Comparison of ENCODE assay signal across 29 cellular contexts in genomic region chr16:12976936-12977335, GRCh38.
DNase-seq lines count a peak whose midpoint lies in the region; ATAC-seq and TF ChIP-seq lines count a peak whose summit lies in the region.
"Had no signal": no experiment of that assay in that cellular context is flagged by ENCODE, and none has a peak within 500 bp of the region (broad histone marks: within the 10 kb centered on the region; RNA-seq: fewer than 3 reads in every experiment).

No MANE protein-coding gene starts in this region.

- POLR2A ChIA-PET in MCF 10A (lab: Yijun Ruan, JAX) = no interaction called here

- H3K27me3 Mint-ChIP-seq in MCF 10A (ENCODE audit: insufficient read depth, unreplicated experiment) = no peaks in the 10 kb centered on the region
- H3K27me3 Mint-ChIP-seq: activated naive CD8-positive, alpha-beta T cell treated with anti-CD3 and anti-CD28 coated beads, Interleukin-2, amount 10 ng/mL, durations not matched to agents 7 days and 5 days; T-helper 17 cell had no signal

- CTCF ChIA-PET in MCF 10A (lab: Yijun Ruan, JAX) (no interaction called here), mammary epithelial cell (lab: Charles Lee; ENCODE audit: low non-redundant PET) (no interaction called here)

- no peak overlapping the region for H3K9ac ChIP-seq in mammary epithelial cell (ENCODE audit: insufficient read depth, low read length)

- dilution Hi-C loops in mammary epithelial cell (cut with HindIII; ENCODE audit: low sequenced_read_pairs) = loop anchor here (10.0 kb wide), 1 partner anchor 138 kb away; no protein-coding TSS in a partner anchor

- H3K79me2 ChIP-seq in mammary epithelial cell (ENCODE audit: insufficient read depth, low read length) = peaks cover 37% of the 10 kb centered on the region

- DNase-seq in MCF 10A (ENCODE audit: unreplicated experiment) = peak; percentile 79
- DNase-seq in breast epithelium (ENCODE audit: low spot score in 2 of 2) = no peak
- DNase-seq in mammary epithelial cell = peak; percentile 74
- DNase-seq in kidney epithelial cell (ENCODE audit: low read depth) = peak; percentile 21
- no peak for DNase-seq in stimulated activated CD4-positive, alpha-beta T cell treated with anti-CD3 and anti-CD28 coated beads, Interleukin-1b, Interleukin-23, amount 100 ng/mL, for 48 hours
- no peak for DNase-seq in NOMO-1 treated with DMSO at 0.1 percent for 48 hours (lab: John Stamatoyannopoulos, UW; ENCODE audit: unreplicated experiment)
- DNase-seq in amniotic stem cell (lab: John Stamatoyannopoulos, UW) = no peak
- DNase-seq: 8988T; activated CD4-positive, alpha-beta T cell treated with anti-CD3 and anti-CD28 coated beads for 4 hours; activated effector memory CD4-positive, alpha-beta T cell treated with anti-CD3 and anti-CD28 coated beads, Interleukin-2, amount 50 U/mL, for 16 hours; activated naive CD8-positive, alpha-beta T cell treated with anti-CD3 and anti-CD28 coated beads, Interleukin-2, amount 10 ng/mL, durations not matched to agents 7 days and 5 days; activated T-cell treated with anti-CD3 and anti-CD28 coated beads, Interleukin-2, amount 50 U/mL, for 1 hour; CD4-positive, alpha-beta T cell; cerebellar nuclear complex; EL; heart left ventricle; left colon; NCI-H1105 treated with DMSO at 0.1 percent for 48 hours; NCI-H2081; NCI-H345; stimulated activated naive CD8-positive, alpha-beta T cell treated with anti-CD3 and anti-CD28 coated beads, Interleukin-15, Interleukin-2, amounts not matched to agents 100 U/mL and 50 U/mL, for 24 hours; T-helper 17 cell; testis; uterus had no signal

- peak overlapping the region; percentile 35 for H3K4me2 ChIP-seq in mammary epithelial cell (ENCODE audit: insufficient read depth, low read depth, low read length)

- peaks cover 29% of the 10 kb centered on the region for H3K4me1 Mint-ChIP-seq in MCF 10A (ENCODE audit: insufficient read depth, unreplicated experiment)
- H3K4me1 Mint-ChIP-seq: activated naive CD8-positive, alpha-beta T cell treated with anti-CD3 and anti-CD28 coated beads, Interleukin-2, amount 10 ng/mL, durations not matched to agents 7 days and 5 days; IgD-negative memory B cell; T-helper 17 cell had no signal

- intact Hi-C loops in MCF 10A (cut with micrococcal nuclease) (no loop called here), breast epithelium (cut with DNase I; ENCODE audit: low total_unique reads) (loop anchor here (5.0 kb wide), 1 partner anchor 465 kb away; no protein-coding TSS in a partner anchor), mammary epithelial cell (cut with micrococcal nuclease) (no loop called here)

- no peaks in the 10 kb centered on the region for H4K20me1 ChIP-seq in mammary epithelial cell (ENCODE audit: insufficient read depth, low read length)

- H3K4me3 ChIP-seq in breast epithelium (no peak overlapping the region), mammary epithelial cell (replicated peaks in 1 of 3; ENCODE audit: insufficient read depth in 1 of 3, low read depth in 2 of 3, low read length in 3 of 3) (no peak overlapping the region), kidney epithelial cell (ENCODE audit: low read depth, low read length) (no peak overlapping the region)
- H3K4me3 ChIP-seq: heart left ventricle, prostate gland, testis, uterus had no signal

- H3K27me3 ChIP-seq in breast epithelium (no peaks in the 10 kb centered on the region), mammary epithelial cell (ENCODE audit: insufficient read depth, low read length) (no peaks in the 10 kb centered on the region), kidney epithelial cell (ENCODE audit: control insufficient read depth, insufficient read depth, low read length) (no peaks in the 10 kb centered on the region)
- H3K27me3 ChIP-seq: testis, uterus had no signal

- in situ Hi-C loops in mammary epithelial cell (cut with MboI; ENCODE audit: low sequenced_read_pairs in 2 of 2) = no loop called here

- peaks cover 0 to 9% of the 10 kb centered on the region in 2 donors for H3K9me3 ChIP-seq in breast epithelium
- no peaks in the 10 kb centered on the region for H3K9me3 ChIP-seq in mammary epithelial cell (replicated peaks; ENCODE audit: insufficient read depth, low read length)
- H3K9me3 ChIP-seq: prostate gland, testis, uterus had no signal

- ATAC-seq in GM21825 (IDR thresholded peaks at IDR 0.05; ENCODE audit: unreplicated experiment) = no peak
- ATAC-seq: heart left ventricle; left colon; SK-N-SH treated with all-trans-retinoic acid at 6 μM for 48 hours; stimulated activated naive CD8-positive, alpha-beta T cell treated with anti-CD3 and anti-CD28 coated beads, Interleukin-15, Interleukin-2, amounts not matched to agents 100 U/mL and 50 U/mL, for 24 hours; T-helper 17 cell had no signal

- no peaks in the 10 kb centered on the region for H3K9me3 Mint-ChIP-seq in MCF 10A (ENCODE audit: unreplicated experiment)

- peak overlapping the region; percentile 46 for H2AFZ ChIP-seq in mammary epithelial cell (ENCODE audit: low read depth, low read length)

- H3K36me3 ChIP-seq in breast epithelium (peaks cover 4% of the 10 kb centered on the region), mammary epithelial cell (ENCODE audit: insufficient read depth, low read length) (no peaks in the 10 kb centered on the region), kidney epithelial cell (ENCODE audit: control insufficient read depth, insufficient read depth, low read length) (no peaks in the 10 kb centered on the region)
- H3K36me3 ChIP-seq: heart left ventricle, prostate gland, uterus had no signal

- no peak overlapping the region for H3K4me3 Mint-ChIP-seq in MCF 10A (ENCODE audit: unreplicated experiment)
- H3K4me3 Mint-ChIP-seq: activated naive CD8-positive, alpha-beta T cell treated with anti-CD3 and anti-CD28 coated beads, Interleukin-2, amount 10 ng/mL, durations not matched to agents 7 days and 5 days; CD4-positive, alpha-beta T cell; IgD-negative memory B cell; T-helper 17 cell had no signal

- H3K27ac ChIP-seq in breast epithelium (no peak overlapping the region), mammary epithelial cell (ENCODE audit: insufficient read depth, low read depth, low read length) (peak overlapping the region; percentile 29)
- H3K27ac ChIP-seq: epithelial cell of prostate, heart left ventricle, prostate gland, testis, uterus had no signal

- no peak for TF ChIP-seq POLR2A in breast epithelium (IDR thresholded peaks at IDR 0.05)

- TF ChIP-seq CTCF in MCF 10A (IDR thresholded peaks at IDR 0.05; ENCODE audit: unreplicated experiment) (no peak), breast epithelium (IDR thresholded peaks at IDR 0.05) (no peak), mammary epithelial cell (conservative IDR thresholded peaks at IDR 0.05 in 1 of 2, IDR thresholded peaks at IDR 0.05 in 1 of 2; ENCODE audit: extremely low read depth in 1 of 2, insufficient read depth in 1 of 2, low read depth in 1 of 2, low read length in 2 of 2) (no peak), kidney epithelial cell (IDR thresholded peaks at IDR 0.05; ENCODE audit: insufficient read depth, low read length, poor library complexity, severe bottlenecking) (no peak)

- BruUV-seq in MCF 10A (replicated peaks; lab: Mats Ljungman, UMichigan) (no TSS peak), mammary epithelial cell (replicated peaks; lab: Mats Ljungman, UMichigan) (no TSS peak)

- H3K36me3 Mint-ChIP-seq in MCF 10A (ENCODE audit: insufficient read depth, unreplicated experiment) = no peaks in the 10 kb centered on the region
- H3K36me3 Mint-ChIP-seq: activated naive CD8-positive, alpha-beta T cell treated with anti-CD3 and anti-CD28 coated beads, Interleukin-2, amount 10 ng/mL, durations not matched to agents 7 days and 5 days; IgD-negative memory B cell had no signal

- no peaks in the 10 kb centered on the region for H3K4me1 ChIP-seq in breast epithelium
- peaks cover 21% of the 10 kb centered on the region for H3K4me1 ChIP-seq in mammary epithelial cell (ENCODE audit: insufficient read depth, low read length)
- H3K4me1 ChIP-seq: heart left ventricle, prostate gland, testis, uterus had no signal

- peak overlapping the region; percentile 5 for H3K27ac Mint-ChIP-seq in MCF 10A (ENCODE audit: low read depth, unreplicated experiment)
- H3K27ac Mint-ChIP-seq: activated naive CD8-positive, alpha-beta T cell treated with anti-CD3 and anti-CD28 coated beads, Interleukin-2, amount 10 ng/mL, durations not matched to agents 7 days and 5 days; CD4-positive, alpha-beta T cell; IgD-negative memory B cell; T-helper 17 cell had no signal

- 24% methylated on average over 5 of the region's 5 CpGs for WGBS in mammary epithelial cell (ENCODE audit: low coverage, missing lambda C conversion rate)

Comparison
In these comparisons a context has a peak if more than half of its experiments do, and no peak if none do; other contexts are left out.
1. DNase-seq: peak in MCF 10A (single experiment), mammary epithelial cell (single experiment) and kidney epithelial cell (single experiment); none in breast epithelium (0 of 2), stimulated activated CD4-positive, alpha-beta T cell treated with anti-CD3 and anti-CD28 coated beads, Interleukin-1b, Interleukin-23, amount 100 ng/mL, for 48 hours (single experiment), NOMO-1 treated with DMSO at 0.1 percent for 48 hours (single experiment) and amniotic stem cell (single experiment).